ENCODE assay signal across 19 cellular contexts in the genomic region with DNA sequence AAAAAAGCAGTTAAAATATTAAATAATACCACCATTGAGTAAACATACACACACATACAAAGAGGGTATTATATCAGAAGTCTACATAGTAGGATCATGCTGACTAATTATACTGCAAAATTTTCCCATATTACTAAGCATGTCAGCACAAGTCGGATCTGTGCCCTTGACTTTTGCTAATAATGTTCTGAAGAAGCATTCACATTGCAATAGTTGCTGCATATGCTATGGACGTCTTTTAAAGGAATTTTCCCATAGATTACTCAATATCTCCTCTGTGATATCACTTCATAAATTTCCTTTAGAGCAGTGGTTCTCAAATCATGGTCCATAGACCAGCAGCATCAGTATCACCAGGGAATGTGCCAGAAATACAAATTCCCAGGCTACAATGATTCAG.
DNase-seq lines count a peak whose midpoint lies in the region; ATAC-seq and TF ChIP-seq lines count a peak whose summit lies in the region.
"Had no signal": no experiment of that assay in that cellular context is flagged by ENCODE, and none has a peak within 500 bp of the region (broad histone marks: within the 10 kb centered on the region; RNA-seq: fewer than 3 reads in every experiment).

No MANE protein-coding gene starts in this region.

- intact Hi-C loops in MCF 10A (cut with micrococcal nuclease) = no loop called here
- intact Hi-C loops in breast epithelium (cut with DNase I; ENCODE audit: low total_unique reads) = no loop called here
- intact Hi-C loops in activated T-helper 2 cell treated with anti-CD3 and anti-CD28 coated beads, Interferon-gamma antibody, Interleukin-2, Interleukin-4, amounts not matched to agents 10 μg/mL and 5 μg/mL and 100 μg/mL, durations not matched to agents 14 hours and 24 hours and 36 hours (cut with micrococcal nuclease) = no loop called here

- H3K27ac ChIP-seq in breast epithelium (no peak overlapping the region), foreskin keratinocyte (no peak overlapping the region)
- H3K27ac ChIP-seq: 22Rv1, BLaER1, C4-2B had no signal

- H3K4me1 ChIP-seq in breast epithelium (no peaks in the 10 kb centered on the region), foreskin keratinocyte (no peaks in the 10 kb centered on the region)
- H3K4me1 ChIP-seq: BLaER1, Caco-2, HAP-1 had no signal

- no peaks in the 10 kb centered on the region for H3K9me3 Mint-ChIP-seq in MCF 10A (ENCODE audit: unreplicated experiment)
- no peaks in the 10 kb centered on the region for H3K9me3 Mint-ChIP-seq in activated T-helper 2 cell treated with anti-CD3 and anti-CD28 coated beads, Interferon-gamma antibody, Interleukin-2, Interleukin-4, amounts not matched to agents 10 μg/mL and 5 μg/mL and 100 μg/mL, durations not matched to agents 14 hours and 24 hours and 36 hours
- H3K9me3 Mint-ChIP-seq: CD8-positive, alpha-beta T cell had no signal

- TF ChIP-seq CTCF in MCF 10A (IDR thresholded peaks at IDR 0.05; ENCODE audit: unreplicated experiment) (no peak), breast epithelium (IDR thresholded peaks at IDR 0.05) (no peak), epithelial cell of esophagus (IDR thresholded peaks at IDR 0.05; ENCODE audit: insufficient read depth, low read depth, low read length, missing control alignments) (no peak), foreskin keratinocyte (conservative IDR thresholded peaks at IDR 0.05) (no peak)

- H3K4me3 Mint-ChIP-seq in MCF 10A (ENCODE audit: unreplicated experiment) = no peak overlapping the region
- no peak overlapping the region for H3K4me3 Mint-ChIP-seq in activated T-helper 2 cell treated with anti-CD3 and anti-CD28 coated beads, Interferon-gamma antibody, Interleukin-2, Interleukin-4, amounts not matched to agents 10 μg/mL and 5 μg/mL and 100 μg/mL, durations not matched to agents 14 hours and 24 hours and 36 hours (ENCODE audit: low read depth)
- H3K4me3 Mint-ChIP-seq: B cell; CD4-positive, CD25-positive, alpha-beta regulatory T cell; CD8-positive, alpha-beta T cell; HFFc6 had no signal

- BruUV-seq in MCF 10A (replicated peaks; lab: Mats Ljungman, UMichigan) = no TSS peak

- H3K27me3 ChIP-seq in breast epithelium (no peaks in the 10 kb centered on the region), foreskin keratinocyte (no peaks in the 10 kb centered on the region)
- H3K27me3 ChIP-seq: BLaER1 had no signal

- DNase-seq in MCF 10A (ENCODE audit: unreplicated experiment) (peak; percentile 5), breast epithelium (ENCODE audit: low spot score in 2 of 2) (no peak), epithelial cell of esophagus (ENCODE audit: low read depth) (peak; percentile 33), foreskin keratinocyte (peak; percentile 2 to 22)
- no peak for DNase-seq in activated T-helper 2 cell treated with anti-CD3 and anti-CD28 coated beads, Interferon-gamma antibody, Interleukin-2, Interleukin-4, amounts not matched to agents 10 μg/mL and 5 μg/mL and 100 μg/mL, durations not matched to agents 14 hours and 24 hours and 36 hours (ENCODE audit: low spot score)
- DNase-seq in activated CD8-positive, alpha-beta memory T cell treated with anti-CD3 and anti-CD28 coated beads, Interleukin-2, amount 50 U/mL, for 48 hours = no peak
- DNase-seq: Caco-2; CD4-positive, CD25-positive, alpha-beta regulatory T cell; CD8-positive, alpha-beta T cell; DMS153; DND-41; GOT3; HFFc6 had no signal

- peak; percentile 26 for ATAC-seq in foreskin keratinocyte
- no peak for ATAC-seq in HG02852 (IDR thresholded peaks at IDR 0.05; ENCODE audit: unreplicated experiment)
- ATAC-seq: CD8-positive, alpha-beta T cell had no signal

- H3K4me1 Mint-ChIP-seq in MCF 10A (ENCODE audit: insufficient read depth, unreplicated experiment) = no peaks in the 10 kb centered on the region
- H3K4me1 Mint-ChIP-seq in activated T-helper 2 cell treated with anti-CD3 and anti-CD28 coated beads, Interferon-gamma antibody, Interleukin-2, Interleukin-4, amounts not matched to agents 10 μg/mL and 5 μg/mL and 100 μg/mL, durations not matched to agents 14 hours and 24 hours and 36 hours (ENCODE audit: low read depth) = no peaks in the 10 kb centered on the region
- H3K4me1 Mint-ChIP-seq: B cell; CD4-positive, CD25-positive, alpha-beta regulatory T cell had no signal

- no peaks in the 10 kb centered on the region for H3K36me3 Mint-ChIP-seq in MCF 10A (ENCODE audit: insufficient read depth, unreplicated experiment)
- no peaks in the 10 kb centered on the region for H3K36me3 Mint-ChIP-seq in activated T-helper 2 cell treated with anti-CD3 and anti-CD28 coated beads, Interferon-gamma antibody, Interleukin-2, Interleukin-4, amounts not matched to agents 10 μg/mL and 5 μg/mL and 100 μg/mL, durations not matched to agents 14 hours and 24 hours and 36 hours (ENCODE audit: low read depth)
- H3K36me3 Mint-ChIP-seq: CD4-positive, CD25-positive, alpha-beta regulatory T cell; CD8-positive, alpha-beta T cell had no signal

- no peaks in the 10 kb centered on the region for H3K36me3 ChIP-seq in breast epithelium
- H3K36me3 ChIP-seq: BLaER1, HAP-1 had no signal

- peaks cover 6% of the 10 kb centered on the region for H3K27me3 Mint-ChIP-seq in MCF 10A (ENCODE audit: insufficient read depth, unreplicated experiment)
- no peaks in the 10 kb centered on the region for H3K27me3 Mint-ChIP-seq in activated T-helper 2 cell treated with anti-CD3 and anti-CD28 coated beads, Interferon-gamma antibody, Interleukin-2, Interleukin-4, amounts not matched to agents 10 μg/mL and 5 μg/mL and 100 μg/mL, durations not matched to agents 14 hours and 24 hours and 36 hours (ENCODE audit: low read depth)
- H3K27me3 Mint-ChIP-seq: CD4-positive, CD25-positive, alpha-beta regulatory T cell had no signal

- no peak overlapping the region for H3K27ac Mint-ChIP-seq in MCF 10A (ENCODE audit: low read depth, unreplicated experiment)
- no peak overlapping the region for H3K27ac Mint-ChIP-seq in activated T-helper 2 cell treated with anti-CD3 and anti-CD28 coated beads, Interferon-gamma antibody, Interleukin-2, Interleukin-4, amounts not matched to agents 10 μg/mL and 5 μg/mL and 100 μg/mL, durations not matched to agents 14 hours and 24 hours and 36 hours
- H3K27ac Mint-ChIP-seq: B cell; CD4-positive, CD25-positive, alpha-beta regulatory T cell; CD8-positive, alpha-beta T cell; HFFc6 had no signal

- no peaks in the 10 kb centered on the region for H3K9me3 ChIP-seq in breast epithelium
- H3K9me3 ChIP-seq: BLaER1, Caco-2, HAP-1 had no signal

- no peak overlapping the region for H3K4me3 ChIP-seq in breast epithelium
- no peak overlapping the region for H3K4me3 ChIP-seq in epithelial cell of esophagus (ENCODE audit: low read length)
- H3K4me3 ChIP-seq: BLaER1, HAP-1 had no signal

- POLR2A ChIA-PET in MCF 10A (lab: Yijun Ruan, JAX) = no interaction called here

- no peak for TF ChIP-seq POLR2A in breast epithelium (IDR thresholded peaks at IDR 0.05)

- CTCF ChIA-PET in MCF 10A (lab: Yijun Ruan, JAX) = interaction anchor here (0.6 kb wide), 1 partner anchor 836 kb away, joined by 3 read pairs; no protein-coding TSS in a partner anchor

Comparison
In these comparisons a context has a peak if more than half of its experiments do, and no peak if none do; other contexts are left out.
1. DNase-seq: peak in MCF 10A (single experiment), epithelial cell of esophagus (single experiment) and foreskin keratinocyte (2 of 2); none in breast epithelium (0 of 2), activated T-helper 2 cell treated with anti-CD3 and anti-CD28 coated beads, Interferon-gamma antibody, Interleukin-2, Interleukin-4, amounts not matched to agents 10 μg/mL and 5 μg/mL and 100 μg/mL, durations not matched to agents 14 hours and 24 hours and 36 hours (single experiment) and activated CD8-positive, alpha-beta memory T cell treated with anti-CD3 and anti-CD28 coated beads, Interleukin-2, amount 50 U/mL, for 48 hours (single experiment).